ENCODE assay signal across 23 cellular contexts in genomic region chr1:33150522-33150921, GRCh38. TPM values are rescaled to one million over a fixed set of nuclear protein-coding genes. Genes with fewer than 3 reads are reported as not detected.
DNase-seq lines count a peak whose midpoint lies in the region; ATAC-seq, FAIRE-seq and TF ChIP-seq lines count a peak whose summit lies in the region.
"Had no signal": no experiment of that assay in that cellular context is flagged by ENCODE, and none has a peak within 500 bp of the region (broad histone marks: within the 10 kb centered on the region; RNA-seq: fewer than 3 reads in every experiment).

No MANE protein-coding gene starts in this region.

- peaks cover 2% of the 10 kb centered on the region; the same call in 1 of the 3 replicates for H3K36me3 Mint-ChIP-seq in GM23338 (ENCODE audit: low read depth)
- H3K36me3 Mint-ChIP-seq: natural killer cell had no signal

- no peak overlapping the region for H3K4me2 ChIP-seq in GM23338
- no peak overlapping the region for H3K4me2 ChIP-seq in mesendoderm (ENCODE audit: low read length)

- H3K4me3 ChIP-seq in GM23338 = no peak overlapping the region
- H3K4me3 ChIP-seq in adipocyte (ENCODE audit: low read length) = no peak overlapping the region
- no peak overlapping the region for H3K4me3 ChIP-seq in stomach
- H3K4me3 ChIP-seq in mesendoderm (ENCODE audit: low read length) = no peak overlapping the region
- H3K4me3 ChIP-seq in pancreas = no peak overlapping the region
- H3K4me3 ChIP-seq: psoas muscle, testis had no signal

- H4K8ac ChIP-seq in mesendoderm (ENCODE audit: low read depth, low read length) = no peak overlapping the region

- H4K5ac ChIP-seq in mesendoderm (ENCODE audit: low read length) = no peak overlapping the region

- ATAC-seq in GM23338 = no peak
- no peak for ATAC-seq in GM21529 (IDR thresholded peaks at IDR 0.05; ENCODE audit: unreplicated experiment)
- no peak for ATAC-seq in pancreas
- ATAC-seq: left cardiac atrium, psoas muscle, Right ventricle myocardium inferior had no signal

- no peaks in the 10 kb centered on the region for H4K20me1 ChIP-seq in GM23338 (replicated peaks; ENCODE audit: insufficient read depth)

- no peak overlapping the region for H3K4ac ChIP-seq in mesendoderm (ENCODE audit: low read depth, low read length)

- peaks cover 24% of the 10 kb centered on the region for H3K4me1 ChIP-seq in GM23338 (ENCODE audit: insufficient read depth)
- peaks cover 11% of the 10 kb centered on the region for H3K4me1 ChIP-seq in adipocyte (ENCODE audit: control insufficient read depth, insufficient read depth, low read length)
- H3K4me1 ChIP-seq in stomach = peaks cover 16 to 49% (median 36%) of the 10 kb centered on the region in 4 donors
- H3K4me1 ChIP-seq in mesendoderm (ENCODE audit: control insufficient read depth, low read depth, low read length) = no peaks in the 10 kb centered on the region
- H3K4me1 ChIP-seq in pancreas = no peaks in the 10 kb centered on the region

- H3K27me3 ChIP-seq in GM23338 (ENCODE audit: insufficient read depth) = no peaks in the 10 kb centered on the region
- no peaks in the 10 kb centered on the region for H3K27me3 ChIP-seq in adipocyte (replicated peaks; ENCODE audit: control insufficient read depth, insufficient read depth, low read length)
- H3K27me3 ChIP-seq in layer of hippocampus (ENCODE audit: control insufficient read depth, insufficient read depth, low read length) = no peaks in the 10 kb centered on the region
- no peaks in the 10 kb centered on the region for H3K27me3 ChIP-seq in stomach
- no peaks in the 10 kb centered on the region for H3K27me3 ChIP-seq in mesendoderm (ENCODE audit: insufficient read depth, low read length, poor library complexity)
- H3K27me3 ChIP-seq in pancreas = no peaks in the 10 kb centered on the region
- H3K27me3 ChIP-seq: testis had no signal

- H3K9me3 ChIP-seq in adipocyte (ENCODE audit: control insufficient read depth, low read length) (no peaks in the 10 kb centered on the region), stomach (no peaks in the 10 kb centered on the region), pancreas (no peaks in the 10 kb centered on the region)
- H3K9me3 ChIP-seq: psoas muscle, testis had no signal

- WGBS in stomach, 5 donors = 60 to 88% (median 74%) methylated on average over 4 of the region's 4 CpGs
- WGBS in mesendoderm (ENCODE audit: extremely low coverage, insufficient coverage, low lambda C conversion rate) = no CpG with 5 or more reads among the region's 4 CpGs
- 90 to 93% methylated on average over 4 of the region's 4 CpGs for WGBS in pancreas, 2 donors

- no peak overlapping the region for H2AFZ ChIP-seq in GM23338

- FAIRE-seq in pancreas (lab: Jason Lieb, UNC) = no peak
- FAIRE-seq: colon, GM12891 had no signal

- no peaks in the 10 kb centered on the region for H3K9me2 ChIP-seq in GM23338 (ENCODE audit: insufficient read depth)

- H3K27me3 Mint-ChIP-seq in GM23338 (ENCODE audit: insufficient read depth, low read depth, poor library complexity) = peaks cover 23% of the 10 kb centered on the region
- H3K27me3 Mint-ChIP-seq: activated B cell treated with CpG ODN at 0.5 μM for 24 hours; activated CD4-positive, alpha-beta memory T cell treated with anti-CD3 and anti-CD28 coated beads for 36 hours had no signal

- H3F3A ChIP-seq in GM23338 (replicated peaks; ENCODE audit: low read depth) = peaks cover 14% of the 10 kb centered on the region

- no peak overlapping the region for H3K9ac ChIP-seq in adipocyte (ENCODE audit: low read length)
- H3K9ac ChIP-seq in mesendoderm (ENCODE audit: low read length) = no peak overlapping the region

- intact Hi-C loops in stomach (cut with DNase I; ENCODE audit: low total_unique reads) = no loop called here
- intact Hi-C loops in pancreas (cut with DNase I) = no loop called here

- H3K4me1 Mint-ChIP-seq in GM23338 = peaks cover 44% of the 10 kb centered on the region

- no peak overlapping the region for H2BK15ac ChIP-seq in mesendoderm (replicated peaks; ENCODE audit: low read depth)

- H3K27ac ChIP-seq in GM23338 (ENCODE audit: low read depth) (0 out of 2 replicates have a peak overlapping the region, but pooled peaks have one; percentile 19), layer of hippocampus (ENCODE audit: low read depth, low read length) (peak overlapping the region; percentile 93), stomach (peak overlapping the region; percentile 34 to 76 (median 53)), mesendoderm (ENCODE audit: low read depth, low read length) (no peak overlapping the region), pancreas (no peak overlapping the region)
- H3K27ac ChIP-seq: psoas muscle, testis had no signal

- H3K79me1 ChIP-seq in mesendoderm (ENCODE audit: low read length) = no peaks in the 10 kb centered on the region

- H3K36me3 ChIP-seq in GM23338 (ENCODE audit: insufficient read depth) (no peaks in the 10 kb centered on the region), adipocyte (ENCODE audit: control insufficient read depth, insufficient read depth, low read length, severe bottlenecking) (peaks cover 8% of the 10 kb centered on the region), stomach (peaks cover 13 to 46% (median 32%) of the 10 kb centered on the region in 4 donors), mesendoderm (ENCODE audit: control insufficient read depth, insufficient read depth, low read length) (no peaks in the 10 kb centered on the region), pancreas (no peaks in the 10 kb centered on the region)

- H3K27ac Mint-ChIP-seq in GM23338 = peak overlapping the region; percentile 18
- H3K27ac Mint-ChIP-seq: activated B cell treated with CpG ODN at 0.5 μM for 24 hours; activated CD4-positive, alpha-beta memory T cell treated with anti-CD3 and anti-CD28 coated beads for 36 hours; natural killer cell had no signal

- no peak for DNase-seq in GM23338 (ENCODE audit: low spot score)
- DNase-seq in adipocyte (ENCODE audit: low read depth) = peak; percentile 32
- no peak for DNase-seq in stomach
- no peak for DNase-seq in mesendoderm
- no peak for DNase-seq in pancreas
- DNase-seq: activated B cell treated with CpG ODN at 0.5 μM for 24 hours; activated CD4-positive, alpha-beta memory T cell treated with anti-CD3 and anti-CD28 coated beads for 36 hours; activated naive CD4-positive, alpha-beta T cell treated with Interleukin-2 at 50 U/mL for 16 hours; activated T-cell treated with anti-CD3 and anti-CD28 coated beads for 4 hours; left cardiac atrium; natural killer cell; NCI-H1092 treated with DMSO at 0.1 percent for 48 hours; NCI-H2029; NCI-H2227 treated with DMSO at 0.1 percent for 48 hours; psoas muscle; stimulated activated CD4-positive, alpha-beta T cell treated with anti-CD3 and anti-CD28 coated beads, Interleukin-1b, Interleukin-23, amount 100 ng/mL, for 48 hours; T-helper 9 cell; testis had no signal

- no peak for TF ChIP-seq EP300 in stomach (IDR thresholded peaks at IDR 0.05)

- H3K4me3 Mint-ChIP-seq in GM23338 = no peak overlapping the region; the same call in 2 of the 3 replicates
- H3K4me3 Mint-ChIP-seq: activated B cell treated with CpG ODN at 0.5 μM for 24 hours; activated CD4-positive, alpha-beta memory T cell treated with anti-CD3 and anti-CD28 coated beads for 36 hours; natural killer cell had no signal

- no peak overlapping the region for H3K23ac ChIP-seq in mesendoderm (ENCODE audit: low read length)

- no peaks in the 10 kb centered on the region for H3K9me3 Mint-ChIP-seq in GM23338
- H3K9me3 Mint-ChIP-seq: activated B cell treated with CpG ODN at 0.5 μM for 24 hours; activated CD4-positive, alpha-beta memory T cell treated with anti-CD3 and anti-CD28 coated beads for 36 hours; natural killer cell had no signal

- H3K18ac ChIP-seq in mesendoderm (ENCODE audit: low read length) = no peak overlapping the region

- no peak overlapping the region for H2AK5ac ChIP-seq in mesendoderm (ENCODE audit: low read length)

- no peak overlapping the region for H2BK5ac ChIP-seq in mesendoderm (ENCODE audit: low read length)

- no peak overlapping the region for H3K56ac ChIP-seq in mesendoderm (ENCODE audit: low read length)

- H3K79me2 ChIP-seq in GM23338 (replicated peaks; ENCODE audit: insufficient read depth) (no peaks in the 10 kb centered on the region), mesendoderm (ENCODE audit: control insufficient read depth, insufficient read depth, low read length) (no peaks in the 10 kb centered on the region)

- no peak overlapping the region for H2BK120ac ChIP-seq in mesendoderm (ENCODE audit: low read depth, low read length)

- no peak for TF ChIP-seq POLR2A in stomach (IDR thresholded peaks at IDR 0.05)

- TF ChIP-seq CTCF in GM23338 (conservative IDR thresholded peaks at IDR 0.05; ENCODE audit: low read depth in 2 of 2) (no peak), stomach (IDR thresholded peaks at IDR 0.05) (no peak), pancreas (IDR thresholded peaks at IDR 0.05) (no peak)

TF ChIP-seq in GM23338, 12 proteins besides CTCF, POLR2A, EP300 and RAD21:
- no peak for TF ChIP-seq POLR2AphosphoS5 (IDR thresholded peaks at IDR 0.05; ENCODE audit: low read depth)

RNA-seq across cellular contexts. Expression of gene TRIM62, which starts 31.3 kb away (rescaled TPM):
- 16.1 and 18.9 TPM in 2 replicates for total RNA-seq in GM23338 (2014; rRNA removed; shearing (Covaris generic))
- polyA plus RNA-seq in GM23338 (2016; fragmentation: Nextera tagmentation; extraction: Ambion mirVana) = 2.7 and 2.9 TPM in 2 replicates
- 10 to 100 TPM in 2 of 5 donors, 1 to 10 TPM in 3; 2.0 to 18.1 (median 4.5) TPM for total RNA-seq in stomach
- 1 to 10 TPM in 2 of 3 donors, under 1 TPM in 1; 0.76 to 3.2 (median 3.1) TPM for polyA plus RNA-seq in stomach
- 3.0 TPM for polyA plus RNA-seq in mesendoderm (2013, experiment 1 of 2)
- polyA plus RNA-seq in mesendoderm (2013, experiment 2 of 2) = 3.0 TPM
- 1 to 10 TPM; 1.6 to 3.5 (median 2.6) TPM for total RNA-seq in pancreas
- 1 to 10 TPM; 3.1 to 4.3 TPM for polyA plus RNA-seq in pancreas

Comparison
In these comparisons a context has a peak if more than half of its experiments do, and no peak if none do; other contexts are left out.
1. H3K27ac ChIP-seq: peak in GM23338 (single experiment), layer of hippocampus (single experiment) and stomach (5 of 5); none in mesendoderm (single experiment) and pancreas (0 of 4).